In the genomic region with DNA sequence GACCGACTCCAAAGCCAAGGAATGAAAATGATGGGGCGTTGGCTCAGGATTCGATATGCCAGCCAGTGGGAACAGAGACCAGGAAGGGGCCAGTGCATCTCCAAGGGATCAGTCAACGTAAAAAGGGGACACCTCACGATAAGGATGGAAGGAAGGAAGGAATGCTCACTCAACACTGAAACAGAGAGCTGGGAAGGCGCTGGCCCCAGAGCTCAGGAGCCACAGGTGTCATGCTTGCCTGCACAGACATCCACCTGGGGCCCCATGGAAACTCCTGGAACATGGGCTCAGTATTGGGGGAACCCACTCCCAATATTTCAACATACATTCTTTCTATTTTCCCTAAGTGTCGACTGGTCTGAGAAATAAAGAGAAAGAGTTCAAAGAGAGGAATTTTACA, we compare ENCODE assay signal across 21 cellular contexts. TPM values are rescaled to one million over a fixed set of nuclear protein-coding genes. Genes with fewer than 3 reads are reported as not detected.
DNase-seq lines count a peak whose midpoint lies in the region; TF ChIP-seq lines count a peak whose summit lies in the region.
"Had no signal": no experiment of that assay in that cellular context is flagged by ENCODE, and none has a peak within 500 bp of the region (broad histone marks: within the 10 kb centered on the region; RNA-seq: fewer than 3 reads in every experiment).

No MANE protein-coding gene starts in this region.

- H3K4me1 ChIP-seq in esophagus (ENCODE audit: control insufficient read depth in 2 of 2, insufficient read depth in 2 of 2, low read length in 1 of 2) (peaks cover 0 to 8% of the 10 kb centered on the region in 2 donors), urinary bladder (ENCODE audit: insufficient read depth) (no peaks in the 10 kb centered on the region)
- H3K4me1 ChIP-seq: BE2C had no signal

- peaks cover 9% of the 10 kb centered on the region for H3K4me1 Mint-ChIP-seq in activated CD4-positive, alpha-beta T cell treated with anti-CD3 and anti-CD28 coated beads, Interleukin-2, amount 10 ng/mL, durations not matched to agents 7 days and 5 days
- H3K4me1 Mint-ChIP-seq in progenitor cell of endocrine pancreas (ENCODE audit: low read depth) = peaks cover 20% of the 10 kb centered on the region

- POLR2A ChIA-PET in activated CD4-positive, alpha-beta T cell treated with anti-CD3 and anti-CD28 coated beads, Interleukin-2, amount 10 ng/mL, durations not matched to agents 7 days and 5 days (lab: Charles Lee) = no interaction called here

- H3K27ac ChIP-seq in esophagus (ENCODE audit: low read depth in 2 of 2, low read length in 1 of 2) = peak overlapping the region; percentile 43 to 47
- peak overlapping the region; percentile 49 for H3K27ac ChIP-seq in urinary bladder (ENCODE audit: low read depth)
- H3K27ac ChIP-seq in dorsolateral prefrontal cortex = no peak overlapping the region
- H3K27ac ChIP-seq: 22Rv1, KMS-11 had no signal

- 85 to 91% methylated on average over 7 of the region's 7 CpGs for WGBS in esophagus, 2 donors
- 86% methylated on average over 7 of the region's 7 CpGs for WGBS in urinary bladder

- peaks cover 9% of the 10 kb centered on the region for H3K36me3 Mint-ChIP-seq in activated CD4-positive, alpha-beta T cell treated with anti-CD3 and anti-CD28 coated beads, Interleukin-2, amount 10 ng/mL, durations not matched to agents 7 days and 5 days (ENCODE audit: low read depth)
- H3K36me3 Mint-ChIP-seq in progenitor cell of endocrine pancreas (ENCODE audit: insufficient read depth) = peaks cover 8% of the 10 kb centered on the region

- H3K27ac Mint-ChIP-seq in activated CD4-positive, alpha-beta T cell treated with anti-CD3 and anti-CD28 coated beads, Interleukin-2, amount 10 ng/mL, durations not matched to agents 7 days and 5 days = peak overlapping the region; percentile 57
- peak overlapping the region; percentile 66 for H3K27ac Mint-ChIP-seq in progenitor cell of endocrine pancreas
- H3K27ac Mint-ChIP-seq: CD8-positive, alpha-beta T cell had no signal

- H3K4me3 Mint-ChIP-seq in activated CD4-positive, alpha-beta T cell treated with anti-CD3 and anti-CD28 coated beads, Interleukin-2, amount 10 ng/mL, durations not matched to agents 7 days and 5 days = no peak overlapping the region
- H3K4me3 Mint-ChIP-seq in progenitor cell of endocrine pancreas (ENCODE audit: low read depth) = peak overlapping the region; percentile 11
- H3K4me3 Mint-ChIP-seq: CD8-positive, alpha-beta T cell had no signal

- intact Hi-C loops in dorsolateral prefrontal cortex (cut with DNase I) = no loop called here

- TF ChIP-seq CTCF in progenitor cell of endocrine pancreas (IDR thresholded peaks at IDR 0.05; ENCODE audit: unreplicated experiment) (no peak), dorsolateral prefrontal cortex (IDR thresholded peaks at IDR 0.05 in 54 of 56, conservative IDR thresholded peaks at IDR 0.05 in 2 of 56; ENCODE audit: low read depth in 1 of 56, partially characterized antibody in 56 of 56) (no peak)

- H3K36me3 ChIP-seq in esophagus (ENCODE audit: control insufficient read depth in 2 of 2, insufficient read depth in 2 of 2, low read length in 1 of 2) (no peaks in the 10 kb centered on the region), urinary bladder (ENCODE audit: insufficient read depth) (no peaks in the 10 kb centered on the region)
- H3K36me3 ChIP-seq: BE2C, HAP-1 had no signal

- peaks cover 3% of the 10 kb centered on the region for H3K27me3 Mint-ChIP-seq in activated CD4-positive, alpha-beta T cell treated with anti-CD3 and anti-CD28 coated beads, Interleukin-2, amount 10 ng/mL, durations not matched to agents 7 days and 5 days
- H3K27me3 Mint-ChIP-seq in progenitor cell of endocrine pancreas = peaks cover under 1% of the 10 kb centered on the region

- CTCF ChIA-PET in activated CD4-positive, alpha-beta T cell treated with anti-CD3 and anti-CD28 coated beads, Interleukin-2, amount 10 ng/mL, durations not matched to agents 7 days and 5 days (lab: Charles Lee) = interaction anchor here (1.4 kb wide), 1 partner anchor 12 kb away, joined by 5 read pairs; no protein-coding TSS in a partner anchor

- peaks cover 0 to 3% of the 10 kb centered on the region in 2 donors for H3K9me3 ChIP-seq in esophagus (ENCODE audit: control insufficient read depth in 2 of 2, insufficient read depth in 1 of 2, low read depth in 1 of 2, low read length in 1 of 2)
- H3K9me3 ChIP-seq: BE2C had no signal

- peaks cover 22% of the 10 kb centered on the region for H3K9me3 Mint-ChIP-seq in activated CD4-positive, alpha-beta T cell treated with anti-CD3 and anti-CD28 coated beads, Interleukin-2, amount 10 ng/mL, durations not matched to agents 7 days and 5 days
- peaks cover 13% of the 10 kb centered on the region for H3K9me3 Mint-ChIP-seq in progenitor cell of endocrine pancreas (ENCODE audit: low read depth)

- H3K4me3 ChIP-seq in esophagus (ENCODE audit: low read depth in 1 of 2, low read length in 2 of 2) (no peak overlapping the region), urinary bladder (ENCODE audit: low read depth, low read length) (no peak overlapping the region), dorsolateral prefrontal cortex (no peak overlapping the region)
- H3K4me3 ChIP-seq: HAP-1 had no signal

- DNase-seq in activated CD4-positive, alpha-beta T cell treated with anti-CD3 and anti-CD28 coated beads, Interleukin-2, amount 10 ng/mL, durations not matched to agents 7 days and 5 days = no peak
- DNase-seq in activated CD4-positive, alpha-beta T cell treated with anti-CD3 and anti-CD28 coated beads, Interleukin-2, amount 50 U/mL, for 1 hour = no peak
- DNase-seq in progenitor cell of endocrine pancreas (ENCODE audit: low spot score, unreplicated experiment) (no peak), pons (ENCODE audit: low spot score) (no peak), cerebellar cortex (ENCODE audit: low spot score) (no peak), dorsolateral prefrontal cortex (no peak)
- DNase-seq: BE2C; CD8-positive, alpha-beta T cell; DMS79 treated with DMSO at 0.1 percent for 48 hours; NCI-H1092; NCI-H146; NCI-H2081; NCI-H510A; NCI-H774 had no signal

- H3K27me3 ChIP-seq in esophagus (ENCODE audit: control insufficient read depth in 1 of 2, insufficient read depth in 2 of 2, low read length in 2 of 2) (no peaks in the 10 kb centered on the region), dorsolateral prefrontal cortex (no peaks in the 10 kb centered on the region)
- H3K27me3 ChIP-seq: BE2C had no signal

RNA-seq across cellular contexts. Expression of gene MMRN2, which starts 5.3 kb away (rescaled TPM):
- not detected for total RNA-seq in activated CD4-positive, alpha-beta T cell treated with anti-CD3 and anti-CD28 coated beads, Interleukin-2, amount 10 ng/mL, durations not matched to agents 7 days and 5 days
- polyA plus RNA-seq in esophagus (1 to 10 TPM; 4.1 to 6.4 TPM), urinary bladder (40.8 TPM)
- total RNA-seq in progenitor cell of endocrine pancreas (1.5 and 1.6 TPM in 2 replicates), urinary bladder (49.0 TPM), dorsolateral prefrontal cortex (10 to 100 TPM in 57 of 120 experiments, 1 to 10 TPM in 63; 5.2 to 28.8 (median 9.8) TPM)
- polyA plus RNA-seq: HepG2 had no signal

RNA-seq across cellular contexts. Expression of gene SNCG, which starts 6.3 kb away (rescaled TPM):
- not detected for total RNA-seq in activated CD4-positive, alpha-beta T cell treated with anti-CD3 and anti-CD28 coated beads, Interleukin-2, amount 10 ng/mL, durations not matched to agents 7 days and 5 days
- polyA plus RNA-seq in esophagus (10 to 100 TPM; 19.1 to 74.0 TPM), urinary bladder (197 TPM)
- total RNA-seq in progenitor cell of endocrine pancreas (14.6 and 17.5 TPM in 2 replicates), urinary bladder (69.2 TPM), dorsolateral prefrontal cortex (100 to 1,000 TPM in 112 of 120 experiments, 10 to 100 TPM in 8; 59.9 to 383 (median 222) TPM)
- total RNA-seq: CD8-positive, alpha-beta T cell had no signal

RNA-seq across cellular contexts. Expression of gene ADIRF, which starts 16.2 kb away (rescaled TPM):
- total RNA-seq in activated CD4-positive, alpha-beta T cell treated with anti-CD3 and anti-CD28 coated beads, Interleukin-2, amount 10 ng/mL, durations not matched to agents 7 days and 5 days = not detected
- polyA plus RNA-seq in esophagus = 100 to 1,000 TPM; 104 to 437 TPM
- not detected in 2 replicates for total RNA-seq in progenitor cell of endocrine pancreas
- 112 TPM for total RNA-seq in urinary bladder
- 404 TPM for polyA plus RNA-seq in urinary bladder
- total RNA-seq in dorsolateral prefrontal cortex = 100 to 1,000 TPM in 9 of 120 experiments, 10 to 100 TPM in 111; 10.9 to 181 (median 54.5) TPM
- total RNA-seq: CD8-positive, alpha-beta T cell; G401 had no signal

Comparison
In these comparisons a context has a peak if more than half of its experiments do, and no peak if none do; other contexts are left out.
1. H3K27ac ChIP-seq: peak in esophagus (2 of 2) and urinary bladder (single experiment); none in dorsolateral prefrontal cortex (0 of 59).
2. RNA of gene SNCG, which starts 6.3 kb away (total RNA-seq): 59.9 to 383 TPM in dorsolateral prefrontal cortex, 69.2 TPM in urinary bladder (single experiment) and 14.6 to 17.5 TPM in progenitor cell of endocrine pancreas; not detected in activated CD4-positive, alpha-beta T cell treated with anti-CD3 and anti-CD28 coated beads, Interleukin-2, amount 10 ng/mL, durations not matched to agents 7 days and 5 days; every median in the first group is over 10 times any median in the second.
3. RNA of gene ADIRF, which starts 16.2 kb away (total RNA-seq): 112 TPM in urinary bladder (single experiment) and 10.9 to 181 TPM in dorsolateral prefrontal cortex; not detected in activated CD4-positive, alpha-beta T cell treated with anti-CD3 and anti-CD28 coated beads, Interleukin-2, amount 10 ng/mL, durations not matched to agents 7 days and 5 days and not detected in progenitor cell of endocrine pancreas; every median in the first group is over 10 times any median in the second.